17 cellular contexts compared by ENCODE assay signal in genomic region chr7:14446829-14447228, GRCh38.
DNase-seq lines count a peak whose midpoint lies in the region; ATAC-seq and TF ChIP-seq lines count a peak whose summit lies in the region.
"Had no signal": no experiment of that assay in that cellular context is flagged by ENCODE, and none has a peak within 500 bp of the region (broad histone marks: within the 10 kb centered on the region; RNA-seq: fewer than 3 reads in every experiment).

No MANE protein-coding gene starts in this region.

- H4K20me1 ChIP-seq in OCI-LY3 (ENCODE audit: insufficient read depth, low read length) (no peaks in the 10 kb centered on the region), GM23338 (replicated peaks; ENCODE audit: insufficient read depth) (no peaks in the 10 kb centered on the region)

- peak; percentile 36 for TF ChIP-seq CTCF in OCI-LY3 (IDR thresholded peaks at IDR 0.05; ENCODE audit: low read depth, low read length)
- TF ChIP-seq CTCF in GM23338 (conservative IDR thresholded peaks at IDR 0.05; ENCODE audit: low read depth in 2 of 2) = peak in 1 of 2 experiments; percentile 19; a peak in 2 of 4 replicates

- CTCF ChIA-PET in activated CD4-positive, alpha-beta T cell treated with anti-CD3 and anti-CD28 coated beads for 36 hours (lab: Charles Lee) = interaction anchor here (1.4 kb wide), 1 partner anchor 10 kb away, joined by 6 read pairs; no protein-coding TSS in a partner anchor

- H3K4me3 ChIP-seq in OCI-LY3 (ENCODE audit: low read length) (no peak overlapping the region), GM23338 (no peak overlapping the region)
- H3K4me3 ChIP-seq: thyroid gland had no signal

- intact Hi-C loops in activated CD4-positive, alpha-beta T cell treated with anti-CD3 and anti-CD28 coated beads for 36 hours (cut with DNase I, micrococcal nuclease) = no loop called here
- intact Hi-C loops in activated CD4-positive, alpha-beta T cell treated with anti-CD3 and anti-CD28 coated beads, Interleukin-2, amount 10 ng/mL, durations not matched to agents 24 days and 14 days (cut with micrococcal nuclease) = no loop called here

- no peak overlapping the region for H3K4me3 Mint-ChIP-seq in activated CD4-positive, alpha-beta T cell treated with anti-CD3 and anti-CD28 coated beads for 36 hours
- H3K4me3 Mint-ChIP-seq in activated CD4-positive, alpha-beta T cell treated with anti-CD3 and anti-CD28 coated beads, Interleukin-2, amount 10 ng/mL, durations not matched to agents 24 days and 14 days = no peak overlapping the region
- no peak overlapping the region for H3K4me3 Mint-ChIP-seq in stimulated activated naive B cell treated with anti-CD40 and anti-IgM and Interleukin-4, amounts not matched to agents 10 μg/mL and 1 μg/mL and 100 μg/mL, for 72 hours
- H3K4me3 Mint-ChIP-seq in GM23338 = no peak overlapping the region
- H3K4me3 Mint-ChIP-seq: CD4-positive, alpha-beta T cell had no signal

- H3K27me3 Mint-ChIP-seq in activated CD4-positive, alpha-beta T cell treated with anti-CD3 and anti-CD28 coated beads for 36 hours = no peaks in the 10 kb centered on the region
- no peaks in the 10 kb centered on the region for H3K27me3 Mint-ChIP-seq in activated CD4-positive, alpha-beta T cell treated with anti-CD3 and anti-CD28 coated beads, Interleukin-2, amount 10 ng/mL, durations not matched to agents 24 days and 14 days
- no peaks in the 10 kb centered on the region for H3K27me3 Mint-ChIP-seq in stimulated activated naive B cell treated with anti-CD40 and anti-IgM and Interleukin-4, amounts not matched to agents 10 μg/mL and 1 μg/mL and 100 μg/mL, for 72 hours
- no peaks in the 10 kb centered on the region for H3K27me3 Mint-ChIP-seq in GM23338 (ENCODE audit: insufficient read depth, low read depth, poor library complexity)
- H3K27me3 Mint-ChIP-seq: CD4-positive, alpha-beta T cell had no signal

- no peak overlapping the region; the same call in 1 of the 2 replicates for H3K9ac ChIP-seq in OCI-LY3 (ENCODE audit: low read length)

- H3K4me1 ChIP-seq in OCI-LY3 (ENCODE audit: low read length) = peaks cover 20% of the 10 kb centered on the region
- no peaks in the 10 kb centered on the region for H3K4me1 ChIP-seq in GM23338 (ENCODE audit: insufficient read depth)
- H3K4me1 ChIP-seq: thyroid gland had no signal

- H3K27ac Mint-ChIP-seq in activated CD4-positive, alpha-beta T cell treated with anti-CD3 and anti-CD28 coated beads for 36 hours = no peak overlapping the region
- no peak overlapping the region for H3K27ac Mint-ChIP-seq in activated CD4-positive, alpha-beta T cell treated with anti-CD3 and anti-CD28 coated beads, Interleukin-2, amount 10 ng/mL, durations not matched to agents 24 days and 14 days
- H3K27ac Mint-ChIP-seq in stimulated activated naive B cell treated with anti-CD40 and anti-IgM and Interleukin-4, amounts not matched to agents 10 μg/mL and 1 μg/mL and 100 μg/mL, for 72 hours = no peak overlapping the region
- no peak overlapping the region for H3K27ac Mint-ChIP-seq in GM23338
- H3K27ac Mint-ChIP-seq: CD4-positive, alpha-beta T cell had no signal

- POLR2A ChIA-PET in activated CD4-positive, alpha-beta T cell treated with anti-CD3 and anti-CD28 coated beads for 36 hours (lab: Charles Lee) = no interaction called here

- peaks cover 5% of the 10 kb centered on the region; the same call in 1 of the 2 replicates for H3K9me2 ChIP-seq in GM23338 (ENCODE audit: insufficient read depth)

- H3K79me2 ChIP-seq in OCI-LY3 (ENCODE audit: low read length) = no peaks in the 10 kb centered on the region
- H3K79me2 ChIP-seq in GM23338 (replicated peaks; ENCODE audit: insufficient read depth) = no peaks in the 10 kb centered on the region

- DNase-seq in activated CD4-positive, alpha-beta T cell treated with anti-CD3 and anti-CD28 coated beads for 36 hours = no peak
- no peak for DNase-seq in activated CD4-positive, alpha-beta T cell treated with anti-CD3 and anti-CD28 coated beads, Interleukin-2, amount 10 ng/mL, durations not matched to agents 24 days and 14 days
- peak; percentile 18 for DNase-seq in stimulated activated naive B cell treated with anti-CD40 and anti-IgM and Interleukin-4, amounts not matched to agents 10 μg/mL and 1 μg/mL and 100 μg/mL, for 72 hours
- no peak for DNase-seq in cerebellum (ENCODE audit: low spot score)
- DNase-seq in GM23338 (ENCODE audit: low spot score) = no peak
- no peak for DNase-seq in stimulated activated CD4-positive, alpha-beta T cell treated with anti-CD3 and anti-CD28 coated beads, Interleukin-4, amount 100 ng/mL, for 4 hours
- DNase-seq: activated T-cell treated with anti-CD3 and anti-CD28 coated beads, Interleukin-2, amount 50 U/mL, for 48 hours; GF-D8; mesendoderm; NCI-H1048; NCI-H345; PC-3; thyroid gland had no signal

- peak; percentile 33 for ATAC-seq in activated CD4-positive, alpha-beta T cell treated with anti-CD3 and anti-CD28 coated beads for 36 hours
- ATAC-seq in HG02759 (IDR thresholded peaks at IDR 0.05; ENCODE audit: unreplicated experiment) (peak; percentile 85), GM23338 (no peak)
- ATAC-seq in stimulated activated naive B cell treated with anti-CD40 and anti-IgM and Interleukin-4, amounts not matched to agents 10 μg/mL and 1 μg/mL and 100 μg/mL, for 72 hours (replicated peaks) = peak; percentile 92 to 94
- ATAC-seq: PC-3 had no signal

- H2AFZ ChIP-seq in OCI-LY3 (ENCODE audit: low read depth, low read length) (no peak overlapping the region), GM23338 (no peak overlapping the region)

- H3F3A ChIP-seq in GM23338 (replicated peaks; ENCODE audit: low read depth) = no peaks in the 10 kb centered on the region

- peaks cover 6% of the 10 kb centered on the region for H3K4me1 Mint-ChIP-seq in activated CD4-positive, alpha-beta T cell treated with anti-CD3 and anti-CD28 coated beads for 36 hours
- no peaks in the 10 kb centered on the region for H3K4me1 Mint-ChIP-seq in activated CD4-positive, alpha-beta T cell treated with anti-CD3 and anti-CD28 coated beads, Interleukin-2, amount 10 ng/mL, durations not matched to agents 24 days and 14 days
- H3K4me1 Mint-ChIP-seq in stimulated activated naive B cell treated with anti-CD40 and anti-IgM and Interleukin-4, amounts not matched to agents 10 μg/mL and 1 μg/mL and 100 μg/mL, for 72 hours = peaks cover 3 to 10% of the 10 kb centered on the region in 2 donors
- H3K4me1 Mint-ChIP-seq in GM23338 = no peaks in the 10 kb centered on the region

- H3K4me2 ChIP-seq in OCI-LY3 (ENCODE audit: low read length) (0 out of 2 replicates have a peak overlapping the region, but pooled peaks have one; percentile 22), GM23338 (no peak overlapping the region)

- H3K36me3 ChIP-seq in OCI-LY3 (replicated peaks; ENCODE audit: low read depth, low read length) (peaks cover 24% of the 10 kb centered on the region), GM23338 (ENCODE audit: insufficient read depth) (no peaks in the 10 kb centered on the region)
- H3K36me3 ChIP-seq: thyroid gland had no signal

- peaks cover 15% of the 10 kb centered on the region for H3K9me3 ChIP-seq in OCI-LY3 (ENCODE audit: insufficient read depth, low read length)
- H3K9me3 ChIP-seq: thyroid gland had no signal

- H3K27ac ChIP-seq in OCI-LY3 (ENCODE audit: low read length) (peak overlapping the region; percentile 90), GM23338 (ENCODE audit: low read depth) (no peak overlapping the region)
- H3K27ac ChIP-seq: 22Rv1, thyroid gland had no signal

- H3K9me3 Mint-ChIP-seq in activated CD4-positive, alpha-beta T cell treated with anti-CD3 and anti-CD28 coated beads for 36 hours (ENCODE audit: low read depth) = no peaks in the 10 kb centered on the region
- peaks cover 5% of the 10 kb centered on the region for H3K9me3 Mint-ChIP-seq in activated CD4-positive, alpha-beta T cell treated with anti-CD3 and anti-CD28 coated beads, Interleukin-2, amount 10 ng/mL, durations not matched to agents 24 days and 14 days
- peaks cover 8 to 10% of the 10 kb centered on the region in 2 donors for H3K9me3 Mint-ChIP-seq in stimulated activated naive B cell treated with anti-CD40 and anti-IgM and Interleukin-4, amounts not matched to agents 10 μg/mL and 1 μg/mL and 100 μg/mL, for 72 hours
- H3K9me3 Mint-ChIP-seq in GM23338 = peaks cover 8% of the 10 kb centered on the region; the same call in 2 of the 3 replicates
- H3K9me3 Mint-ChIP-seq: CD4-positive, alpha-beta T cell had no signal

- H3K27me3 ChIP-seq in OCI-LY3 (ENCODE audit: low read depth, low read length) (no peaks in the 10 kb centered on the region), GM23338 (ENCODE audit: insufficient read depth) (no peaks in the 10 kb centered on the region)
- H3K27me3 ChIP-seq: thyroid gland had no signal

- H3K36me3 Mint-ChIP-seq in activated CD4-positive, alpha-beta T cell treated with anti-CD3 and anti-CD28 coated beads for 36 hours (ENCODE audit: low read depth) = no peaks in the 10 kb centered on the region
- H3K36me3 Mint-ChIP-seq in activated CD4-positive, alpha-beta T cell treated with anti-CD3 and anti-CD28 coated beads, Interleukin-2, amount 10 ng/mL, durations not matched to agents 24 days and 14 days (ENCODE audit: low read depth) = no peaks in the 10 kb centered on the region
- no peaks in the 10 kb centered on the region for H3K36me3 Mint-ChIP-seq in stimulated activated naive B cell treated with anti-CD40 and anti-IgM and Interleukin-4, amounts not matched to agents 10 μg/mL and 1 μg/mL and 100 μg/mL, for 72 hours
- peaks cover 6% of the 10 kb centered on the region; the same call in 2 of the 3 replicates for H3K36me3 Mint-ChIP-seq in GM23338 (ENCODE audit: low read depth)
